In genomic region chr15:65181582-65182353, GRCh38 we compare ENCODE assay signal across 8 cellular contexts. TPM values are rescaled to one million over a fixed set of nuclear protein-coding genes. Genes with fewer than 3 reads are reported as not detected.
DNase-seq lines count a peak whose midpoint lies in the region; ATAC-seq, FAIRE-seq and TF ChIP-seq lines count a peak whose summit lies in the region.
"Not testable (repeated sequence)": the region's sequence is repeated elsewhere in the genome, so short reads cannot be mapped to it uniquely, and the experiment has no call there.

No MANE protein-coding gene starts in this region.

- DNase-seq in A549 (ENCODE audit: low read depth in 1 of 2, low spot score in 1 of 2); HEK293T (ENCODE audit: extremely low spot score); WTC11 (ENCODE audit: low spot score); MCF 10A (ENCODE audit: unreplicated experiment); memory B cell (ENCODE audit: low spot score in 2 of 2); neural crest cell (ENCODE audit: low read depth, low spot score): not testable (repeated sequence)

- H3K27ac ChIP-seq in A549 = not testable (repeated sequence)

- TF ChIP-seq EP300 in A549 (IDR thresholded peaks at IDR 0.05) = not testable (repeated sequence)

- TF ChIP-seq POLR2A in A549 (IDR thresholded peaks at IDR 0.05; ENCODE audit: low read length) = not testable (repeated sequence)

- TF ChIP-seq RAD21 in A549 (conservative IDR thresholded peaks at IDR 0.05 in 1 of 2, IDR thresholded peaks at IDR 0.05 in 1 of 2) = not testable (repeated sequence)

- not testable (repeated sequence) for TF ChIP-seq CTCF in A549 (IDR thresholded peaks at IDR 0.05); WTC11 (IDR thresholded peaks at IDR 0.05); MCF 10A (IDR thresholded peaks at IDR 0.05; ENCODE audit: unreplicated experiment); neural crest cell (conservative IDR thresholded peaks at IDR 0.05)

- not testable (repeated sequence) for H3K9me3 Mint-ChIP-seq in WTC11; activated naive CD4-positive, alpha-beta T cell treated with anti-CD3 and anti-CD28 coated beads, Interleukin-2, amount 50 U/mL, for 24 hours; MCF 10A (ENCODE audit: unreplicated experiment); memory B cell; neural crest cell; stimulated activated naive CD8-positive, alpha-beta T cell treated with anti-CD3 and anti-CD28 coated beads, Interleukin-15, Interleukin-2, amounts not matched to agents 100 ng/mL and 50 ng/mL, for 24 hours

- H3K36me3 Mint-ChIP-seq in WTC11 = peaks cover 25% of the 10 kb centered on the region
- not testable (repeated sequence) for H3K36me3 Mint-ChIP-seq in activated naive CD4-positive, alpha-beta T cell treated with anti-CD3 and anti-CD28 coated beads, Interleukin-2, amount 50 U/mL, for 24 hours; memory B cell; neural crest cell (ENCODE audit: low read depth)
- peaks cover 61% of the 10 kb centered on the region for H3K36me3 Mint-ChIP-seq in MCF 10A (ENCODE audit: insufficient read depth, unreplicated experiment)
- peaks cover 30% of the 10 kb centered on the region for H3K36me3 Mint-ChIP-seq in stimulated activated naive CD8-positive, alpha-beta T cell treated with anti-CD3 and anti-CD28 coated beads, Interleukin-15, Interleukin-2, amounts not matched to agents 100 ng/mL and 50 ng/mL, for 24 hours (ENCODE audit: low read depth)

- intact Hi-C loops in MCF 10A (cut with micrococcal nuclease) = not testable (repeated sequence)

- not testable (repeated sequence) for H3K27me3 Mint-ChIP-seq in WTC11 (ENCODE audit: low read depth); activated naive CD4-positive, alpha-beta T cell treated with anti-CD3 and anti-CD28 coated beads, Interleukin-2, amount 50 U/mL, for 24 hours; MCF 10A (ENCODE audit: insufficient read depth, unreplicated experiment); memory B cell; neural crest cell (ENCODE audit: low read depth); stimulated activated naive CD8-positive, alpha-beta T cell treated with anti-CD3 and anti-CD28 coated beads, Interleukin-15, Interleukin-2, amounts not matched to agents 100 ng/mL and 50 ng/mL, for 24 hours

- H3K4me3 Mint-ChIP-seq in WTC11 = 0 out of 2 replicates have a peak overlapping the region, but pooled peaks have one; percentile 29
- H3K4me3 Mint-ChIP-seq in activated naive CD4-positive, alpha-beta T cell treated with anti-CD3 and anti-CD28 coated beads, Interleukin-2, amount 50 U/mL, for 24 hours = peak overlapping the region; percentile 62
- peak overlapping the region; percentile 41 for H3K4me3 Mint-ChIP-seq in MCF 10A (ENCODE audit: unreplicated experiment)
- peak overlapping the region; percentile 50 for H3K4me3 Mint-ChIP-seq in memory B cell
- peak overlapping the region; percentile 72 for H3K4me3 Mint-ChIP-seq in neural crest cell
- peak overlapping the region; percentile 39 for H3K4me3 Mint-ChIP-seq in stimulated activated naive CD8-positive, alpha-beta T cell treated with anti-CD3 and anti-CD28 coated beads, Interleukin-15, Interleukin-2, amounts not matched to agents 100 ng/mL and 50 ng/mL, for 24 hours

- H3K4me2 ChIP-seq in A549 = peak overlapping the region; percentile 88; the same call in 2 of the 3 replicates

- not testable (repeated sequence) for H3K4me3 ChIP-seq in A549

- BruUV-seq in MCF 10A (replicated peaks; lab: Mats Ljungman, UMichigan) = not testable (repeated sequence)

- peaks cover 15% of the 10 kb centered on the region for H3K4me1 Mint-ChIP-seq in WTC11
- H3K4me1 Mint-ChIP-seq in activated naive CD4-positive, alpha-beta T cell treated with anti-CD3 and anti-CD28 coated beads, Interleukin-2, amount 50 U/mL, for 24 hours = peaks cover 57% of the 10 kb centered on the region
- H3K4me1 Mint-ChIP-seq in MCF 10A (ENCODE audit: insufficient read depth, unreplicated experiment) = not testable (repeated sequence)
- H3K4me1 Mint-ChIP-seq in memory B cell = peaks cover 15% of the 10 kb centered on the region
- peaks cover 27% of the 10 kb centered on the region for H3K4me1 Mint-ChIP-seq in neural crest cell
- peaks cover 40% of the 10 kb centered on the region for H3K4me1 Mint-ChIP-seq in stimulated activated naive CD8-positive, alpha-beta T cell treated with anti-CD3 and anti-CD28 coated beads, Interleukin-15, Interleukin-2, amounts not matched to agents 100 ng/mL and 50 ng/mL, for 24 hours (ENCODE audit: low read depth)

- POLR2A ChIA-PET in A549 (lab: Yijun Ruan, JAX) (interaction anchor here (1.1 kb wide), 1 partner anchor 123 kb away, joined by 4 read pairs; the partner anchor contains the start of gene RNU5B-1), HEK293T (lab: Yijun Ruan, JAX) (interaction anchor here (0.6 to 1.2 kb wide), 2 partner anchors 105 to 123 kb away, joined by 3 to 4 read pairs; partner anchors contain the start of genes PARP16 and RNU5B-1), MCF 10A (lab: Yijun Ruan, JAX) (interaction anchor here (0.5 to 6.9 kb wide), 5 partner anchors 10 to 151 kb away, joined by 3 to 83 read pairs (median 3); partner anchors contain the start of genes PARP16 and PDCD7)
- POLR2A ChIA-PET in WTC11 (lab: Charles Lee) = not testable (repeated sequence)

- CTCF ChIA-PET in A549 (lab: Yijun Ruan, JAX) = interaction anchor here (0.6 to 2.3 kb wide), 6 partner anchors 22 to 687 kb away, joined by 3 to 8 read pairs (median 5); partner anchors contain the start of gene RAB11A
- CTCF ChIA-PET in HEK293T (lab: Yijun Ruan, JAX) = interaction anchor here (0.6 to 0.7 kb wide), 2 partner anchors 116 to 203 kb away, joined by 3 read pairs; no protein-coding TSS in a partner anchor
- CTCF ChIA-PET in WTC11 (lab: Charles Lee) = interaction anchor here (0.6 to 1.3 kb wide), 2 partner anchors 105 to 239 kb away, joined by 3 to 4 read pairs; partner anchors contain the start of gene PARP16
- CTCF ChIA-PET in MCF 10A (lab: Yijun Ruan, JAX) = interaction anchor here (0.7 to 1.6 kb wide), 9 partner anchors 13 to 129 kb away, joined by 3 to 6 read pairs (median 3); partner anchors contain the start of genes PARP16 and RNU5B-1

- peaks cover 44% of the 10 kb centered on the region for H3K4me1 ChIP-seq in A549

- H3K27ac Mint-ChIP-seq in WTC11; MCF 10A (ENCODE audit: low read depth, unreplicated experiment); memory B cell; neural crest cell (ENCODE audit: unreplicated experiment); stimulated activated naive CD8-positive, alpha-beta T cell treated with anti-CD3 and anti-CD28 coated beads, Interleukin-15, Interleukin-2, amounts not matched to agents 100 ng/mL and 50 ng/mL, for 24 hours: not testable (repeated sequence)
- peak overlapping the region; percentile 23 for H3K27ac Mint-ChIP-seq in activated naive CD4-positive, alpha-beta T cell treated with anti-CD3 and anti-CD28 coated beads, Interleukin-2, amount 50 U/mL, for 24 hours

- not testable (repeated sequence) for H3K9me3 ChIP-seq in A549

- not testable (repeated sequence) for FAIRE-seq in A549 (lab: Jason Lieb, UNC)

- not testable (repeated sequence) for ATAC-seq in A549; WTC11; memory B cell (ENCODE audit: low read depth)

- WGBS in A549 (ENCODE audit: missing lambda C conversion rate) = 93% methylated on average over 15 of the region's 15 CpGs

TF ChIP-seq in A549, 52 proteins besides CTCF, POLR2A, EP300 and RAD21:
- TF ChIP-seq ZC3H11A (IDR thresholded peaks at IDR 0.05) = peak; percentile 98

TF ChIP-seq in HEK293T, 16 proteins besides CTCF, POLR2A, EP300 and RAD21 (continues in another document):
- peak; percentile 62; the same call in 1 of the 2 replicates for TF ChIP-seq ZNF384 (IDR thresholded peaks at IDR 0.05)

RNA-seq across cellular contexts. Expression of gene CLPX, which starts 3.4 kb away (rescaled TPM):
- 65.1 and 113 TPM in 2 replicates for polyA plus RNA-seq in A549 (2011; rRNA removed)
- polyA plus RNA-seq in A549 (2012; cell fraction: cytosol; rRNA removed) = 19.1 and 21.7 TPM in 2 replicates
- polyA plus RNA-seq in A549 (2012; cell fraction: nucleus; rRNA removed) = 14.3 and 15.2 TPM in 2 replicates
- 53.3 to 65.9 TPM (median 55.4 TPM) in 3 replicates for polyA plus RNA-seq in A549 (2017; fragmentation: RNase III; extraction: RNeasy Plus Mini Kit Qiagen cat#74134 plus additional on column Dnase treatment)
- 22.6 and 29.1 TPM in 2 replicates for polyA minus RNA-seq in A549 (2011; rRNA and poly(A)+ RNA removed)
- total RNA-seq in WTC11 (2021) = 57.9 to 68.7 TPM (median 61.5 TPM) in 3 replicates
- 47.9 and 48.9 TPM in 2 replicates for total RNA-seq in MCF 10A (2022)
- 42.0 and 42.2 TPM in 2 replicates for total RNA-seq in neural crest cell

RNA-seq across cellular contexts. Expression of gene CILP, which starts 29.5 kb away (rescaled TPM):
- polyA plus RNA-seq in A549 (2011; rRNA removed) = 0.14 and 0.21 TPM in 2 replicates
- 0.08 and 0.10 TPM in 2 replicates for polyA plus RNA-seq in A549 (2012; cell fraction: cytosol; rRNA removed)
- polyA plus RNA-seq in A549 (2012; cell fraction: nucleus; rRNA removed) = 0.48 and 0.61 TPM in 2 replicates
- 0.07 to 0.09 TPM (median 0.09 TPM) in 3 replicates for polyA plus RNA-seq in A549 (2017; fragmentation: RNase III; extraction: RNeasy Plus Mini Kit Qiagen cat#74134 plus additional on column Dnase treatment)
- polyA minus RNA-seq in A549 (2011; rRNA and poly(A)+ RNA removed) = 0.15 and 0.25 TPM in 2 replicates
- total RNA-seq in WTC11 (2021) = not detected in 3 replicates
- not detected in 2 replicates for total RNA-seq in MCF 10A (2022)
- total RNA-seq in neural crest cell = 0.12 and 0.14 TPM in 2 replicates

RNA-seq across cellular contexts. Expression of gene PDCD7, which starts 48.2 kb away (rescaled TPM):
- polyA plus RNA-seq in A549 (2011; rRNA removed) = 20.4 and 23.7 TPM in 2 replicates
- 11.9 and 13.6 TPM in 2 replicates for polyA plus RNA-seq in A549 (2012; cell fraction: cytosol; rRNA removed)
- polyA plus RNA-seq in A549 (2012; cell fraction: nucleus; rRNA removed) = 7.2 and 10.3 TPM in 2 replicates
- 16.8 to 19.0 TPM (median 17.5 TPM) in 3 replicates for polyA plus RNA-seq in A549 (2017; fragmentation: RNase III; extraction: RNeasy Plus Mini Kit Qiagen cat#74134 plus additional on column Dnase treatment)
- 13.8 and 25.7 TPM in 2 replicates for polyA minus RNA-seq in A549 (2011; rRNA and poly(A)+ RNA removed)
- 23.5 to 25.4 TPM (median 25.4 TPM) in 3 replicates for total RNA-seq in WTC11 (2021)
- total RNA-seq in MCF 10A (2022) = 26.3 and 31.0 TPM in 2 replicates
- total RNA-seq in neural crest cell = 37.0 and 40.8 TPM in 2 replicates
